1 cellular context compared by ENCODE assay signal in the genomic region with DNA sequence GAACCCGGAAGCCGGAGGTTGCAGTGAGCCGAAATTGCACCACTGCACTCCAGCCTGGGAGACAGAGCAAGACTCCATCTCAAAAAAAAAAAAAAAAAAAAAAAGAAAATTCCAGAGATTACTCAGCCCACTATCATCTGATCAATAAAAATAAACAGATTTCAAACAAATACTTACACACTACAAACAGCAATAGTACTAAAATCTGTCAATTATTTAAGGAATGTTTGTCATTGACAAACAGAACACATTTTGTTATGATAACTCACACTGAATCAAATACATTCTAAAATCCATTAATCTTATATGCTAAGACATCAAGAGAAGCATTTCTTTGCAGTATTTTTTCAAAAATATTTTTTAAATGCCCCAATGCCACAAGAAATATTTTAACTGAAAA.
TF ChIP-seq lines count a peak whose summit lies in the region.

No MANE protein-coding gene starts in this region.

TF ChIP-seq in A549, 52 proteins besides CTCF, POLR2A, EP300 and RAD21 (continued from another document):
- TF ChIP-seq, protein P1, sequence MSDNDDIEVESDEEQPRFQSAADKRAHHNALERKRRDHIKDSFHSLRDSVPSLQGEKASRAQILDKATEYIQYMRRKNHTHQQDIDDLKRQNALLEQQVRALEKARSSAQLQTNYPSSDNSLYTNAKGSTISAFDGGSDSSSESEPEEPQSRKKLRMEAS (IDR thresholded peaks at IDR 0.05) = 0 out of 2 replicates have a peak, but pooled peaks have one; percentile 16
